In the genomic region with DNA sequence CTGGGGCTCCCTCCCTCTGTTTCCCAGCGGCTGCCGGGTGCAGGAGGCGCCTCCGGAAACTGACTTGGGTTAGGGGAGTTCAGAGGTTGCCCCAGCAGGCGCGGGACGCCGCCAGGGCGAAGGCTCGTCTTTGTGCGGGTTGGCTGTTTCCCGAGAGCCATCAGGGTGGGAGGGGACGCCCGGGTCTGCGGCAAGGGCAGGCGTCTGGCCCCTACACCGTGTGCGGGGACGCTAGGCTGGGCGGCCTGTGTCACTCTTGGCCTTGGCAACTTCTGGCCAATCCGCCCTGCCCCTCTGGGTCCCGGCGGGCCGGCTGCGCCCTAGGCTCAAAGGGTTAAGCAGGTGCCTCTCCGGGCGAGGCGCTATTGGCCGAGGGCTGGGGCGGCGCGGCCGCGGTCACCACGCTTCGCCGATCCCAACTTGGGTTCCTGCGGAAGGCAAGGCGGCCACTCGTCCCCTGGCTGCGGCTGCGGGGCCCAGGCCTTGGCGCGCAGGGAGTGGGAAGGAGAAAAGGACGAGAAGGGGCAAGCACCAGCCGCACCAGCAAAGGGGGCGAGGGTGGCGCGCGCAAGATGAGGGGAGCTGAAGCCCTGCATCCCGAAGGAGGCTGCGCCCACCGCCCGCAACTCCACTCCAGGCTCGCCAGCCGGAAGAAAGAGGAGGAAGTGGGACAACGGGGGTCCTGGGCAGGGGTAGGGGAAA, we compare ENCODE assay signal across 13 cellular contexts. TPM values are rescaled to one million over a fixed set of nuclear protein-coding genes. Genes with fewer than 3 reads are reported as not detected.
DNase-seq lines count a peak whose midpoint lies in the region; ATAC-seq and TF ChIP-seq lines count a peak whose summit lies in the region.
"Had no signal": no experiment of that assay in that cellular context is flagged by ENCODE, and none has a peak within 500 bp of the region (broad histone marks: within the 10 kb centered on the region; RNA-seq: fewer than 3 reads in every experiment).

No MANE protein-coding gene starts in this region.

- H3K4me3 ChIP-seq in SJCRH30 (peak overlapping the region; percentile 64), fibroblast of mammary gland (ENCODE audit: control insufficient read depth, low read depth, low read length) (peak overlapping the region; percentile 7), muscle layer of colon (ENCODE audit: low read depth in 1 of 2, low read length in 2 of 2) (peak overlapping the region; percentile 41 to 77), tibial nerve (peak overlapping the region; percentile 36 to 58 (median 45))
- no peak overlapping the region for H3K4me3 ChIP-seq in effector memory CD4-positive, alpha-beta T cell (ENCODE audit: insufficient read depth, low read depth, low read length, poor library complexity, severe bottlenecking)
- H3K4me3 ChIP-seq: GM12878, lung had no signal

- no peak for DNase-seq in SJCRH30
- DNase-seq in fibroblast of mammary gland (ENCODE audit: low read depth): no peak
- DNase-seq in tibial nerve (ENCODE audit: low spot score in 2 of 2): no peak
- no peak for DNase-seq in activated T-helper 1 cell treated with anti-CD3 and anti-CD28 coated beads, Interleukin-12 subunit alpha, Interleukin-12 subunit beta, Interleukin-2, Interleukin-4 antibody, amounts not matched to agents 30 ng/mL and 10 ng/mL and 1 ng/mL, durations not matched to agents 14 hours and 24 hours and 36 hours (ENCODE audit: low spot score)
- no peak for DNase-seq in effector memory CD4-positive, alpha-beta T cell
- DNase-seq in ureter (ENCODE audit: low spot score): no peak
- DNase-seq: activated effector memory CD4-positive, alpha-beta T cell treated with anti-CD3 and anti-CD28 coated beads, Interleukin-2, amount 50 U/mL, for 16 hours; MV-4-11 had no signal

- H3K27ac ChIP-seq in SJCRH30 (no peak overlapping the region), muscle layer of colon (ENCODE audit: low read depth, low read length) (peak overlapping the region; percentile 20), tibial nerve (peak overlapping the region in 1 of 4 donors; percentile 57)
- no peak overlapping the region for H3K27ac ChIP-seq in effector memory CD4-positive, alpha-beta T cell (ENCODE audit: insufficient read depth, low read length, poor library complexity, severe bottlenecking)

- intact Hi-C loops in activated T-helper 1 cell treated with anti-CD3 and anti-CD28 coated beads, Interleukin-12 subunit alpha, Interleukin-12 subunit beta, Interleukin-2, Interleukin-4 antibody, amounts not matched to agents 30 ng/mL and 10 ng/mL and 1 ng/mL, durations not matched to agents 14 hours and 24 hours and 36 hours (cut with micrococcal nuclease): loop anchor here (10.0 kb wide), 1 partner anchor 862 kb away; no protein-coding TSS in a partner anchor

- H3K4me1 ChIP-seq in SJCRH30 (peaks cover 5% of the 10 kb centered on the region; the same call in 1 of the 2 replicates), muscle layer of colon (ENCODE audit: insufficient read depth, low read length) (peaks cover 20% of the 10 kb centered on the region), tibial nerve (peaks cover 0 to 37% (median 6%) of the 10 kb centered on the region in 4 donors)
- peaks cover 6% of the 10 kb centered on the region for H3K4me1 ChIP-seq in effector memory CD4-positive, alpha-beta T cell (ENCODE audit: control insufficient read depth, insufficient read depth, low read length, poor library complexity, severe bottlenecking)

- WGBS in tibial nerve, 2 donors: 1 to 2% methylated on average over 25 to 47 of the region's 57 CpGs

- peaks cover 14% of the 10 kb centered on the region for H3K4me1 Mint-ChIP-seq in activated T-helper 1 cell treated with anti-CD3 and anti-CD28 coated beads, Interleukin-12 subunit alpha, Interleukin-12 subunit beta, Interleukin-2, Interleukin-4 antibody, amounts not matched to agents 30 ng/mL and 10 ng/mL and 1 ng/mL, durations not matched to agents 14 hours and 24 hours and 36 hours (ENCODE audit: low read depth)

- H3K9me3 Mint-ChIP-seq in activated T-helper 1 cell treated with anti-CD3 and anti-CD28 coated beads, Interleukin-12 subunit alpha, Interleukin-12 subunit beta, Interleukin-2, Interleukin-4 antibody, amounts not matched to agents 30 ng/mL and 10 ng/mL and 1 ng/mL, durations not matched to agents 14 hours and 24 hours and 36 hours: no peaks in the 10 kb centered on the region
- H3K9me3 Mint-ChIP-seq: stimulated activated memory B cell treated with anti-CD40 and anti-IgM and Interleukin-4, amounts not matched to agents 10 μg/mL and 1 μg/mL and 100 μg/mL, for 72 hours had no signal

- no peaks in the 10 kb centered on the region for H3K36me3 Mint-ChIP-seq in activated T-helper 1 cell treated with anti-CD3 and anti-CD28 coated beads, Interleukin-12 subunit alpha, Interleukin-12 subunit beta, Interleukin-2, Interleukin-4 antibody, amounts not matched to agents 30 ng/mL and 10 ng/mL and 1 ng/mL, durations not matched to agents 14 hours and 24 hours and 36 hours (ENCODE audit: low read depth)
- H3K36me3 Mint-ChIP-seq: stimulated activated memory B cell treated with anti-CD40 and anti-IgM and Interleukin-4, amounts not matched to agents 10 μg/mL and 1 μg/mL and 100 μg/mL, for 72 hours had no signal

- no peak for ATAC-seq in GM21717 (IDR thresholded peaks at IDR 0.05; ENCODE audit: unreplicated experiment)
- ATAC-seq: GM12878; stimulated activated memory B cell treated with anti-CD40 and anti-IgM and Interleukin-4, amounts not matched to agents 10 μg/mL and 1 μg/mL and 100 μg/mL, for 72 hours had no signal

- no peak overlapping the region for H3K4me3 Mint-ChIP-seq in activated T-helper 1 cell treated with anti-CD3 and anti-CD28 coated beads, Interleukin-12 subunit alpha, Interleukin-12 subunit beta, Interleukin-2, Interleukin-4 antibody, amounts not matched to agents 30 ng/mL and 10 ng/mL and 1 ng/mL, durations not matched to agents 14 hours and 24 hours and 36 hours
- H3K4me3 Mint-ChIP-seq: stimulated activated memory B cell treated with anti-CD40 and anti-IgM and Interleukin-4, amounts not matched to agents 10 μg/mL and 1 μg/mL and 100 μg/mL, for 72 hours had no signal

- H3K9ac ChIP-seq in muscle layer of colon (ENCODE audit: low read length): no peak overlapping the region

- no peak overlapping the region for H3K27ac Mint-ChIP-seq in activated T-helper 1 cell treated with anti-CD3 and anti-CD28 coated beads, Interleukin-12 subunit alpha, Interleukin-12 subunit beta, Interleukin-2, Interleukin-4 antibody, amounts not matched to agents 30 ng/mL and 10 ng/mL and 1 ng/mL, durations not matched to agents 14 hours and 24 hours and 36 hours
- H3K27ac Mint-ChIP-seq: stimulated activated memory B cell treated with anti-CD40 and anti-IgM and Interleukin-4, amounts not matched to agents 10 μg/mL and 1 μg/mL and 100 μg/mL, for 72 hours had no signal

- H3K36me3 ChIP-seq in SJCRH30: no peaks in the 10 kb centered on the region
- H3K36me3 ChIP-seq in muscle layer of colon (ENCODE audit: insufficient read depth, low read length): no peaks in the 10 kb centered on the region
- no peaks in the 10 kb centered on the region for H3K36me3 ChIP-seq in tibial nerve
- H3K36me3 ChIP-seq in effector memory CD4-positive, alpha-beta T cell (ENCODE audit: control insufficient read depth, insufficient read depth, low read length): no peaks in the 10 kb centered on the region

- peaks cover 62% of the 10 kb centered on the region for H3K27me3 Mint-ChIP-seq in activated T-helper 1 cell treated with anti-CD3 and anti-CD28 coated beads, Interleukin-12 subunit alpha, Interleukin-12 subunit beta, Interleukin-2, Interleukin-4 antibody, amounts not matched to agents 30 ng/mL and 10 ng/mL and 1 ng/mL, durations not matched to agents 14 hours and 24 hours and 36 hours (ENCODE audit: insufficient read depth)

- H3K27me3 ChIP-seq in SJCRH30: no peaks in the 10 kb centered on the region
- H3K27me3 ChIP-seq in muscle layer of colon (ENCODE audit: control insufficient read depth in 1 of 2, insufficient read depth in 2 of 2, low read length in 2 of 2): peaks cover 6 to 9% of the 10 kb centered on the region in 2 donors
- peaks cover 0 to 31% of the 10 kb centered on the region in 2 donors for H3K27me3 ChIP-seq in tibial nerve
- peaks cover 28% of the 10 kb centered on the region for H3K27me3 ChIP-seq in effector memory CD4-positive, alpha-beta T cell (replicated peaks; ENCODE audit: control insufficient read depth, insufficient read depth, low read length, poor library complexity, severe bottlenecking)

- H3K9me3 ChIP-seq in SJCRH30 (replicated peaks) (no peaks in the 10 kb centered on the region), muscle layer of colon (ENCODE audit: low read length) (no peaks in the 10 kb centered on the region), tibial nerve (no peaks in the 10 kb centered on the region)
- H3K9me3 ChIP-seq in effector memory CD4-positive, alpha-beta T cell (ENCODE audit: control insufficient read depth, low read length): no peaks in the 10 kb centered on the region

- TF ChIP-seq CTCF in fibroblast of mammary gland (conservative IDR thresholded peaks at IDR 0.05; ENCODE audit: control insufficient read depth, insufficient read depth, low read depth, low read length) (no peak), tibial nerve (IDR thresholded peaks at IDR 0.05) (no peak)

- TF ChIP-seq POLR2A in tibial nerve (IDR thresholded peaks at IDR 0.05): no peak

- TF ChIP-seq EP300 in tibial nerve (IDR thresholded peaks at IDR 0.05): no peak

RNA-seq across cellular contexts. Expression of a gene that starts 5.6 kb away (rescaled TPM):
- 1.3 and 1.8 TPM in 2 replicates for total RNA-seq in SJCRH30 (2014; rRNA removed; shearing (Covaris generic))
- total RNA-seq in tibial nerve: 10 to 100 TPM in 1 of 4 donors, 1 to 10 TPM in 3; 1.5 to 12.3 (median 3.4) TPM
- not detected in 2 replicates for total RNA-seq in activated T-helper 1 cell treated with anti-CD3 and anti-CD28 coated beads, Interleukin-12 subunit alpha, Interleukin-12 subunit beta, Interleukin-2, Interleukin-4 antibody, amounts not matched to agents 30 ng/mL and 10 ng/mL and 1 ng/mL, durations not matched to agents 14 hours and 24 hours and 36 hours
- total RNA-seq in ureter: 2.3 TPM
